In the genomic region with DNA sequence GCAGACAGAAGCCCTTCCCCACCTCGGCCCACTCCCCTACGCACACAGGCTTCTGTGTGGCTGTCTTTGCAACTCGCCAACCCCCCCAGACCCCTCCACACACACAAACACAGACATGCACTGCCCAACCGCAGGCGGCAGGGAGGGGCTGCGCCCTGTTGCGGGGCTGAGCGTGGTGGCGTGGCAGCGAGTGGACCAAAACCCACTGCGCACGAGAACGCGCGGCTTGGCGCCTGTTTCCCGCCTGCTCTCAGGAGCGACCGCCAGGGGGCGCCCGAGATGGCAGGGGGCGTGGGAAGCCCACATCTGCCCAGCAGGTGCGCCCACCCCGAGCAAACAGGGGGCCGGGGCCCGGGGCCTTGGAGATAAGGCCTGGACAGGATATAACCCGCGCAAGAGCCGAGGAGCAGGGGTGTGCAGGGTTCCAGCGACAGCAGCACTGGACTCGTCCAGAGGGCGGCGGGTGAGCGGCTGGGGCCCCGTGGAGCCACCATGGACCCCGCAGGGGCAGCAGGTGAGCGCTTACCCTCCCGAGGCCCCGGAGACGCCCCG, we compare ENCODE assay signal across 1 cellular context.
TF ChIP-seq lines count a peak whose summit lies in the region.

A gene with protein sequence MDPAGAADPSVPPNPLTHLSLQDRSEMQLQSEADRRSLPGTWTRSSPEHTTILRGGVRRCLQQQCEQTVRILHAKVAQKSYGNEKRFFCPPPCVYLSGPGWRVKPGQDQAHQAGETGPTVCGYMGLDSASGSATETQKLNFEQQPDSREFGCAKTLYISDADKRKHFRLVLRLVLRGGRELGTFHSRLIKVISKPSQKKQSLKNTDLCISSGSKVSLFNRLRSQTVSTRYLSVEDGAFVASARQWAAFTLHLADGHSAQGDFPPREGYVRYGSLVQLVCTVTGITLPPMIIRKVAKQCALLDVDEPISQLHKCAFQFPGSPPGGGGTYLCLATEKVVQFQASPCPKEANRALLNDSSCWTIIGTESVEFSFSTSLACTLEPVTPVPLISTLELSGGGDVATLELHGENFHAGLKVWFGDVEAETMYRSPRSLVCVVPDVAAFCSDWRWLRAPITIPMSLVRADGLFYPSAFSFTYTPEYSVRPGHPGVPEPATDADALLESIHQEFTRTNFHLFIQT (plus strand): TSS at position 410 of the 552 bp plus-strand sequence. CDS start 83 bp downstream, at position 493.

TF ChIP-seq in HepG2, 621 proteins besides CTCF, POLR2A, EP300 and RAD21 (continues in another document):
- TF ChIP-seq ZMYM3 (CRISPR knock-in tag; IDR thresholded peaks at IDR 0.05), result peak; percentile 42; the same call in 1 of the 2 replicates
- TF ChIP-seq MEF2D (CRISPR knock-in tag; IDR thresholded peaks at IDR 0.05), result 0 out of 2 replicates have a peak, but pooled peaks have one; percentile 18
- TF ChIP-seq, protein P1, sequence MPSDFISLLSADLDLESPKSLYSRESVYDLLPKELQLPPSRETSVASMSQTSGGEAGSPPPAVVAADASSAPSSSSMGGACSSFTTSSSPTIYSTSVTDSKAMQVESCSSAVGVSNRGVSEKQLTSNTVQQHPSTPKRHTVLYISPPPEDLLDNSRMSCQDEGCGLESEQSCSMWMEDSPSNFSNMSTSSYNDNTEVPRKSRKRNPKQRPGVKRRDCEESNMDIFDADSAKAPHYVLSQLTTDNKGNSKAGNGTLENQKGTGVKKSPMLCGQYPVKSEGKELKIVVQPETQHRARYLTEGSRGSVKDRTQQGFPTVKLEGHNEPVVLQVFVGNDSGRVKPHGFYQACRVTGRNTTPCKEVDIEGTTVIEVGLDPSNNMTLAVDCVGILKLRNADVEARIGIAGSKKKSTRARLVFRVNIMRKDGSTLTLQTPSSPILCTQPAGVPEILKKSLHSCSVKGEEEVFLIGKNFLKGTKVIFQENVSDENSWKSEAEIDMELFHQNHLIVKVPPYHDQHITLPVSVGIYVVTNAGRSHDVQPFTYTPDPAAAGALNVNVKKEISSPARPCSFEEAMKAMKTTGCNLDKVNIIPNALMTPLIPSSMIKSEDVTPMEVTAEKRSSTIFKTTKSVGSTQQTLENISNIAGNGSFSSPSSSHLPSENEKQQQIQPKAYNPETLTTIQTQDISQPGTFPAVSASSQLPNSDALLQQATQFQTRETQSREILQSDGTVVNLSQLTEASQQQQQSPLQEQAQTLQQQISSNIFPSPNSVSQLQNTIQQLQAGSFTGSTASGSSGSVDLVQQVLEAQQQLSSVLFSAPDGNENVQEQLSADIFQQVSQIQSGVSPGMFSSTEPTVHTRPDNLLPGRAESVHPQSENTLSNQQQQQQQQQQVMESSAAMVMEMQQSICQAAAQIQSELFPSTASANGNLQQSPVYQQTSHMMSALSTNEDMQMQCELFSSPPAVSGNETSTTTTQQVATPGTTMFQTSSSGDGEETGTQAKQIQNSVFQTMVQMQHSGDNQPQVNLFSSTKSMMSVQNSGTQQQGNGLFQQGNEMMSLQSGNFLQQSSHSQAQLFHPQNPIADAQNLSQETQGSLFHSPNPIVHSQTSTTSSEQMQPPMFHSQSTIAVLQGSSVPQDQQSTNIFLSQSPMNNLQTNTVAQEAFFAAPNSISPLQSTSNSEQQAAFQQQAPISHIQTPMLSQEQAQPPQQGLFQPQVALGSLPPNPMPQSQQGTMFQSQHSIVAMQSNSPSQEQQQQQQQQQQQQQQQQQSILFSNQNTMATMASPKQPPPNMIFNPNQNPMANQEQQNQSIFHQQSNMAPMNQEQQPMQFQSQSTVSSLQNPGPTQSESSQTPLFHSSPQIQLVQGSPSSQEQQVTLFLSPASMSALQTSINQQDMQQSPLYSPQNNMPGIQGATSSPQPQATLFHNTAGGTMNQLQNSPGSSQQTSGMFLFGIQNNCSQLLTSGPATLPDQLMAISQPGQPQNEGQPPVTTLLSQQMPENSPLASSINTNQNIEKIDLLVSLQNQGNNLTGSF (CRISPR knock-in tag; IDR thresholded peaks at IDR 0.05), result 0 out of 2 replicates have a peak, but pooled peaks have one; percentile 60
- TF ChIP-seq ZNF205 (CRISPR knock-in tag; IDR thresholded peaks at IDR 0.05), result no peak
- no peak for TF ChIP-seq ZNF101 (CRISPR knock-in tag; IDR thresholded peaks at IDR 0.05; ENCODE audit: borderline replicate concordance, low read depth)
- TF ChIP-seq TARDBP (CRISPR knock-in tag; IDR thresholded peaks at IDR 0.05), result 0 out of 2 replicates have a peak, but pooled peaks have one; percentile 25
- TF ChIP-seq SMAD9 (CRISPR knock-in tag; IDR thresholded peaks at IDR 0.05), result 0 out of 2 replicates have a peak, but pooled peaks have one; percentile 44
- TF ChIP-seq JUN (CRISPR knock-in tag; IDR thresholded peaks at IDR 0.05), result no peak
- TF ChIP-seq KLF9 (CRISPR knock-in tag; IDR thresholded peaks at IDR 0.05; ENCODE audit: low read depth), result no peak
- no peak for TF ChIP-seq ZNF230 (CRISPR knock-in tag; IDR thresholded peaks at IDR 0.05)
- no peak for TF ChIP-seq FOXJ3 (CRISPR knock-in tag; IDR thresholded peaks at IDR 0.05; ENCODE audit: borderline replicate concordance)
- TF ChIP-seq ZBTB20 (CRISPR knock-in tag; IDR thresholded peaks at IDR 0.05; ENCODE audit: borderline replicate concordance, low read depth), result no peak
- TF ChIP-seq KMT2A (CRISPR knock-in tag; IDR thresholded peaks at IDR 0.05), result no peak
- TF ChIP-seq ZNF44 (CRISPR knock-in tag; IDR thresholded peaks at IDR 0.05), result no peak
- TF ChIP-seq, protein P2, sequence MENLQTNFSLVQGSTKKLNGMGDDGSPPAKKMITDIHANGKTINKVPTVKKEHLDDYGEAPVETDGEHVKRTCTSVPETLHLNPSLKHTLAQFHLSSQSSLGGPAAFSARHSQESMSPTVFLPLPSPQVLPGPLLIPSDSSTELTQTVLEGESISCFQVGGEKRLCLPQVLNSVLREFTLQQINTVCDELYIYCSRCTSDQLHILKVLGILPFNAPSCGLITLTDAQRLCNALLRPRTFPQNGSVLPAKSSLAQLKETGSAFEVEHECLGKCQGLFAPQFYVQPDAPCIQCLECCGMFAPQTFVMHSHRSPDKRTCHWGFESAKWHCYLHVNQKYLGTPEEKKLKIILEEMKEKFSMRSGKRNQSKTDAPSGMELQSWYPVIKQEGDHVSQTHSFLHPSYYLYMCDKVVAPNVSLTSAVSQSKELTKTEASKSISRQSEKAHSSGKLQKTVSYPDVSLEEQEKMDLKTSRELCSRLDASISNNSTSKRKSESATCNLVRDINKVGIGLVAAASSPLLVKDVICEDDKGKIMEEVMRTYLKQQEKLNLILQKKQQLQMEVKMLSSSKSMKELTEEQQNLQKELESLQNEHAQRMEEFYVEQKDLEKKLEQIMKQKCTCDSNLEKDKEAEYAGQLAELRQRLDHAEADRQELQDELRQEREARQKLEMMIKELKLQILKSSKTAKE (CRISPR knock-in tag; IDR thresholded peaks at IDR 0.05; ENCODE audit: borderline replicate concordance), result 0 out of 2 replicates have a peak, but pooled peaks have one; percentile 30
- TF ChIP-seq TRIM24 (CRISPR knock-in tag; IDR thresholded peaks at IDR 0.05), result no peak
- no peak for TF ChIP-seq ZNF629 (CRISPR knock-in tag; conservative IDR thresholded peaks at IDR 0.05)
- no peak for TF ChIP-seq NFIB (CRISPR knock-in tag; IDR thresholded peaks at IDR 0.05; ENCODE audit: borderline replicate concordance)
- TF ChIP-seq, protein P3, sequence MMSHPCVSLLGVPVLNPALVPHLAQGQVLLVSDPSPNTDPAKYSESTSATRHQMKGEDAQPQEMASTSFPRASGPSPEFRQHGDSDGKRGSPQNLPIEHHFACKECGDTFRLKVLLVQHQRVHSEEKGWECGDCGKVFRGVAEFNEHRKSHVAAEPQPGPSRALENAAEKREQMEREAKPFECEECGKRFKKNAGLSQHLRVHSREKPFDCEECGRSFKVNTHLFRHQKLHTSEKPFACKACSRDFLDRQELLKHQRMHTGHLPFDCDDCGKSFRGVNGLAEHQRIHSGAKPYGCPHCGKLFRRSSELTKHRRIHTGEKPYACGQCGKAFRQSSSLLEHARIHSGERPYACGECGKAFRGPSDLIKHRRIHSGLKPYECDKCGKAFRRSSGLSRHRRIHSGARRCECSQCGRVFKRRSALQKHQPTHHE (CRISPR knock-in tag; IDR thresholded peaks at IDR 0.05; ENCODE audit: borderline replicate concordance), result no peak
- TF ChIP-seq, protein P4, sequence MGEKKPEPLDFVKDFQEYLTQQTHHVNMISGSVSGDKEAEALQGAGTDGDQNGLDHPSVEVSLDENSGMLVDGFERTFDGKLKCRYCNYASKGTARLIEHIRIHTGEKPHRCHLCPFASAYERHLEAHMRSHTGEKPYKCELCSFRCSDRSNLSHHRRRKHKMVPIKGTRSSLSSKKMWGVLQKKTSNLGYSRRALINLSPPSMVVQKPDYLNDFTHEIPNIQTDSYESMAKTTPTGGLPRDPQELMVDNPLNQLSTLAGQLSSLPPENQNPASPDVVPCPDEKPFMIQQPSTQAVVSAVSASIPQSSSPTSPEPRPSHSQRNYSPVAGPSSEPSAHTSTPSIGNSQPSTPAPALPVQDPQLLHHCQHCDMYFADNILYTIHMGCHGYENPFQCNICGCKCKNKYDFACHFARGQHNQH (CRISPR knock-in tag; IDR thresholded peaks at IDR 0.05), result no peak
- TF ChIP-seq ZNF143 (CRISPR knock-in tag; IDR thresholded peaks at IDR 0.05), result no peak
- peak; percentile 88 for TF ChIP-seq BORCS8-MEF2B (CRISPR knock-in tag; IDR thresholded peaks at IDR 0.05)
- TF ChIP-seq KDM6A (CRISPR knock-in tag; IDR thresholded peaks at IDR 0.05; ENCODE audit: low read depth), result no peak
- peak; percentile 81; the same call in 1 of the 2 replicates for TF ChIP-seq ZNF768 (CRISPR knock-in tag; IDR thresholded peaks at IDR 0.05)
- TF ChIP-seq, protein P5, sequence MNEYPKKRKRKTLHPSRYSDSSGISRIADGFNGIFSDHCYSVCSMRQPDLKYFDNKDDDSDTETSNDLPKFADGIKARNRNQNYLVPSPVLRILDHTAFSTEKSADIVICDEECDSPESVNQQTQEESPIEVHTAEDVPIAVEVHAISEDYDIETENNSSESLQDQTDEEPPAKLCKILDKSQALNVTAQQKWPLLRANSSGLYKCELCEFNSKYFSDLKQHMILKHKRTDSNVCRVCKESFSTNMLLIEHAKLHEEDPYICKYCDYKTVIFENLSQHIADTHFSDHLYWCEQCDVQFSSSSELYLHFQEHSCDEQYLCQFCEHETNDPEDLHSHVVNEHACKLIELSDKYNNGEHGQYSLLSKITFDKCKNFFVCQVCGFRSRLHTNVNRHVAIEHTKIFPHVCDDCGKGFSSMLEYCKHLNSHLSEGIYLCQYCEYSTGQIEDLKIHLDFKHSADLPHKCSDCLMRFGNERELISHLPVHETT (CRISPR knock-in tag; conservative IDR thresholded peaks at IDR 0.05), result no peak
- TF ChIP-seq ZNF598 (CRISPR knock-in tag; IDR thresholded peaks at IDR 0.05; ENCODE audit: borderline replicate concordance), result peak; percentile 59; the same call in 1 of the 2 replicates
- TF ChIP-seq ZBTB8A (CRISPR knock-in tag; IDR thresholded peaks at IDR 0.05; ENCODE audit: borderline replicate concordance, low read depth), result no peak
- TF ChIP-seq ZNF136 (CRISPR knock-in tag; IDR thresholded peaks at IDR 0.05; ENCODE audit: low read depth), result no peak
- TF ChIP-seq ZNF556 (CRISPR knock-in tag; IDR thresholded peaks at IDR 0.05; ENCODE audit: borderline replicate concordance), result no peak
- TF ChIP-seq, protein P6, sequence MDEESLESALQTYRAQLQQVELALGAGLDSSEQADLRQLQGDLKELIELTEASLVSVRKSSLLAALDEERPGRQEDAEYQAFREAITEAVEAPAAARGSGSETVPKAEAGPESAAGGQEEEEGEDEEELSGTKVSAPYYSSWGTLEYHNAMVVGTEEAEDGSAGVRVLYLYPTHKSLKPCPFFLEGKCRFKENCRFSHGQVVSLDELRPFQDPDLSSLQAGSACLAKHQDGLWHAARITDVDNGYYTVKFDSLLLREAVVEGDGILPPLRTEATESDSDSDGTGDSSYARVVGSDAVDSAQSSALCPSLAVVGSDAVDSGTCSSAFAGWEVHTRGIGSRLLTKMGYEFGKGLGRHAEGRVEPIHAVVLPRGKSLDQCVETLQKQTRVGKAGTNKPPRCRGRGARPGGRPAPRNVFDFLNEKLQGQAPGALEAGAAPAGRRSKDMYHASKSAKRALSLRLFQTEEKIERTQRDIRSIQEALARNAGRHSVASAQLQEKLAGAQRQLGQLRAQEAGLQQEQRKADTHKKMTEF (CRISPR knock-in tag; IDR thresholded peaks at IDR 0.05), result no peak
- TF ChIP-seq, protein P7, sequence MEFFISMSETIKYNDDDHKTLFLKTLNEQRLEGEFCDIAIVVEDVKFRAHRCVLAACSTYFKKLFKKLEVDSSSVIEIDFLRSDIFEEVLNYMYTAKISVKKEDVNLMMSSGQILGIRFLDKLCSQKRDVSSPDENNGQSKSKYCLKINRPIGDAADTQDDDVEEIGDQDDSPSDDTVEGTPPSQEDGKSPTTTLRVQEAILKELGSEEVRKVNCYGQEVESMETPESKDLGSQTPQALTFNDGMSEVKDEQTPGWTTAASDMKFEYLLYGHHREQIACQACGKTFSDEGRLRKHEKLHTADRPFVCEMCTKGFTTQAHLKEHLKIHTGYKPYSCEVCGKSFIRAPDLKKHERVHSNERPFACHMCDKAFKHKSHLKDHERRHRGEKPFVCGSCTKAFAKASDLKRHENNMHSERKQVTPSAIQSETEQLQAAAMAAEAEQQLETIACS (CRISPR knock-in tag; IDR thresholded peaks at IDR 0.05), result peak; percentile 40; the same call in 1 of the 2 replicates
- TF ChIP-seq, protein P8, sequence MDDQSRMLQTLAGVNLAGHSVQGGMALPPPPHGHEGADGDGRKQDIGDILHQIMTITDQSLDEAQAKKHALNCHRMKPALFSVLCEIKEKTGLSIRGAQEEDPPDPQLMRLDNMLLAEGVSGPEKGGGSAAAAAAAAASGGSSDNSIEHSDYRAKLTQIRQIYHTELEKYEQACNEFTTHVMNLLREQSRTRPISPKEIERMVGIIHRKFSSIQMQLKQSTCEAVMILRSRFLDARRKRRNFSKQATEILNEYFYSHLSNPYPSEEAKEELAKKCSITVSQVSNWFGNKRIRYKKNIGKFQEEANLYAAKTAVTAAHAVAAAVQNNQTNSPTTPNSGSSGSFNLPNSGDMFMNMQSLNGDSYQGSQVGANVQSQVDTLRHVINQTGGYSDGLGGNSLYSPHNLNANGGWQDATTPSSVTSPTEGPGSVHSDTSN (CRISPR knock-in tag; IDR thresholded peaks at IDR 0.05; ENCODE audit: borderline replicate concordance), result no peak
- TF ChIP-seq ZNF274 (CRISPR knock-in tag; IDR thresholded peaks at IDR 0.05), result peak; percentile 61; the same call in 1 of the 2 replicates
- TF ChIP-seq ZNF816 (CRISPR knock-in tag; IDR thresholded peaks at IDR 0.05; ENCODE audit: borderline replicate concordance), result no peak
- no peak for TF ChIP-seq ZNF569 (CRISPR knock-in tag; IDR thresholded peaks at IDR 0.05; ENCODE audit: borderline replicate concordance)
- TF ChIP-seq, protein P9, sequence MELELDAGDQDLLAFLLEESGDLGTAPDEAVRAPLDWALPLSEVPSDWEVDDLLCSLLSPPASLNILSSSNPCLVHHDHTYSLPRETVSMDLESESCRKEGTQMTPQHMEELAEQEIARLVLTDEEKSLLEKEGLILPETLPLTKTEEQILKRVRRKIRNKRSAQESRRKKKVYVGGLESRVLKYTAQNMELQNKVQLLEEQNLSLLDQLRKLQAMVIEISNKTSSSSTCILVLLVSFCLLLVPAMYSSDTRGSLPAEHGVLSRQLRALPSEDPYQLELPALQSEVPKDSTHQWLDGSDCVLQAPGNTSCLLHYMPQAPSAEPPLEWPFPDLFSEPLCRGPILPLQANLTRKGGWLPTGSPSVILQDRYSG (CRISPR knock-in tag; IDR thresholded peaks at IDR 0.05), result no peak
- no peak for TF ChIP-seq ZNF460 (CRISPR knock-in tag; IDR thresholded peaks at IDR 0.05; ENCODE audit: borderline replicate concordance)
- no peak for TF ChIP-seq ZNF720 (CRISPR knock-in tag; IDR thresholded peaks at IDR 0.05)
- peak; percentile 63 for TF ChIP-seq MED8 (CRISPR knock-in tag; IDR thresholded peaks at IDR 0.05; ENCODE audit: insufficient replicate concordance)
- no peak for TF ChIP-seq SUZ12 (IDR thresholded peaks at IDR 0.05; ENCODE audit: low read depth, low read length)
- TF ChIP-seq MATR3 (CRISPR knock-in tag; IDR thresholded peaks at IDR 0.05), result no peak
